10 cellular contexts compared by ENCODE assay signal in genomic region chr1:168320805-168321577, GRCh38. TPM values are rescaled to one million over a fixed set of nuclear protein-coding genes. Genes with fewer than 3 reads are reported as not detected.
A peak's percentile ranks its signal among the peaks of the same experiment; 100 is the strongest.
DNase-seq lines count a peak whose midpoint lies in the region; ATAC-seq and TF ChIP-seq lines count a peak whose summit lies in the region.
"Had no signal": no experiment of that assay in that cellular context is flagged by ENCODE, and none has a peak within 500 bp of the region (broad histone marks: within the 10 kb centered on the region; RNA-seq: fewer than 3 reads in every experiment).

No MANE protein-coding gene starts in this region.

- 80% methylated on average over 5 of the region's 5 CpGs for WGBS in HUES64
- WGBS in endodermal cell (ENCODE audit: insufficient coverage in 1 of 2, insufficient read length in 1 of 2), 2 experiments, result 84 to 100% methylated on average over 4 to 5 of the region's 5 CpGs

- no peak overlapping the region; the same call in 1 of the 2 replicates for H3K9ac ChIP-seq in HUES64 (ENCODE audit: low read depth, low read length)
- no peak overlapping the region for H3K9ac ChIP-seq in endodermal cell (ENCODE audit: extremely low read depth, low read length, poor library complexity, severe bottlenecking)

- peak; percentile 82 for DNase-seq in AG08396 (ENCODE audit: low spot score)
- DNase-seq in endodermal cell, result peak; percentile 51
- DNase-seq in mesothelial cell of epicardium (ENCODE audit: low spot score in 2 of 2, unreplicated experiment in 2 of 2), result no peak
- no peak for DNase-seq in DMS114 treated with DMSO at 0.1 percent for 48 hours (lab: John Stamatoyannopoulos, UW; ENCODE audit: unreplicated experiment)
- no peak for DNase-seq in activated effector memory CD4-positive, alpha-beta T cell treated with anti-CD3 and anti-CD28 coated beads, Interleukin-2, amount 50 U/mL, for 16 hours
- DNase-seq: activated B cell treated with CpG ODN at 0.5 μM for 24 hours, gastrocnemius medialis had no signal

- peaks cover 6% of the 10 kb centered on the region for H3K9me3 Mint-ChIP-seq in endodermal cell
- H3K9me3 Mint-ChIP-seq in mesothelial cell of epicardium, result peaks cover 11% of the 10 kb centered on the region

- H3K4me3 Mint-ChIP-seq in endodermal cell (no peak overlapping the region), mesothelial cell of epicardium (no peak overlapping the region)
- H3K4me3 Mint-ChIP-seq: activated B cell treated with CpG ODN at 0.5 μM for 24 hours had no signal

- no peaks in the 10 kb centered on the region for H3K36me3 ChIP-seq in HUES64 (ENCODE audit: insufficient read depth, low read length)
- H3K36me3 ChIP-seq in endodermal cell (ENCODE audit: control insufficient read depth, insufficient read depth, low read length), result no peaks in the 10 kb centered on the region
- H3K36me3 ChIP-seq: gastrocnemius medialis had no signal

- H3K27me3 Mint-ChIP-seq in endodermal cell (ENCODE audit: insufficient read depth) (no peaks in the 10 kb centered on the region), mesothelial cell of epicardium (ENCODE audit: low read depth) (no peaks in the 10 kb centered on the region)
- H3K27me3 Mint-ChIP-seq: activated B cell treated with CpG ODN at 0.5 μM for 24 hours had no signal

- TF ChIP-seq CTCF in endodermal cell (conservative IDR thresholded peaks at IDR 0.05), result no peak
- TF ChIP-seq CTCF in mesothelial cell of epicardium (IDR thresholded peaks at IDR 0.05; ENCODE audit: unreplicated experiment), result no peak

- ATAC-seq in HG03469 (IDR thresholded peaks at IDR 0.05; ENCODE audit: unreplicated experiment), result no peak
- ATAC-seq in GM21381 (IDR thresholded peaks at IDR 0.05; ENCODE audit: unreplicated experiment), result no peak
- ATAC-seq: gastrocnemius medialis had no signal

- H3K27ac ChIP-seq in HUES64 (ENCODE audit: low read depth, low read length) (peak overlapping the region; percentile 12; the same call in 1 of the 2 replicates), endodermal cell (ENCODE audit: low read depth, low read length) (no peak overlapping the region)
- H3K27ac ChIP-seq: gastrocnemius medialis had no signal

- peaks cover 5% of the 10 kb centered on the region; the same call in 1 of the 2 replicates for H3K9me3 ChIP-seq in HUES64 (ENCODE audit: insufficient read depth, low read depth, low read length)
- H3K9me3 ChIP-seq in endodermal cell (ENCODE audit: control insufficient read depth, low read length), result no peaks in the 10 kb centered on the region
- H3K9me3 ChIP-seq: gastrocnemius medialis had no signal

- H3K4me1 ChIP-seq in HUES64 (ENCODE audit: insufficient read depth, low read length), result peaks cover 21% of the 10 kb centered on the region
- H3K4me1 ChIP-seq in endodermal cell (ENCODE audit: control insufficient read depth, insufficient read depth, low read length), result no peaks in the 10 kb centered on the region
- H3K4me1 ChIP-seq: gastrocnemius medialis had no signal

- H3K27ac Mint-ChIP-seq in endodermal cell (no peak overlapping the region), mesothelial cell of epicardium (peak overlapping the region; percentile 30)
- H3K27ac Mint-ChIP-seq: activated B cell treated with CpG ODN at 0.5 μM for 24 hours had no signal

- H3K4me1 Mint-ChIP-seq in endodermal cell, result peaks cover 10% of the 10 kb centered on the region
- peaks cover 4% of the 10 kb centered on the region for H3K4me1 Mint-ChIP-seq in mesothelial cell of epicardium
- H3K4me1 Mint-ChIP-seq: activated B cell treated with CpG ODN at 0.5 μM for 24 hours had no signal

- H3K4me3 ChIP-seq in HUES64 (ENCODE audit: low read length) (no peak overlapping the region), endodermal cell (ENCODE audit: low read length) (no peak overlapping the region)
- H3K4me3 ChIP-seq: gastrocnemius medialis had no signal

- H3K27me3 ChIP-seq in HUES64 (ENCODE audit: insufficient read depth, low read length), result no peaks in the 10 kb centered on the region
- H3K27me3 ChIP-seq in endodermal cell (ENCODE audit: control insufficient read depth, insufficient read depth, low read length, poor library complexity, severe bottlenecking), result no peaks in the 10 kb centered on the region
- H3K27me3 ChIP-seq: gastrocnemius medialis had no signal

- H3K36me3 Mint-ChIP-seq in endodermal cell (ENCODE audit: low read depth) (no peaks in the 10 kb centered on the region), mesothelial cell of epicardium (peaks cover 4% of the 10 kb centered on the region)

RNA-seq across cellular contexts. Expression of gene TBX19, which starts 40.3 kb away (rescaled TPM):
- polyA plus RNA-seq in HUES64 (2013, experiment 1 of 2), result 0.45 TPM
- polyA plus RNA-seq in HUES64 (2013, experiment 2 of 2), result 0.82 TPM
- total RNA-seq in endodermal cell (1 to 10 TPM; 2.2 to 2.5 TPM), mesothelial cell of epicardium (2.4 to 2.9 TPM (median 2.6 TPM) in 3 replicates)
- polyA plus RNA-seq in endodermal cell (2013, experiment 1 of 2), result 2.8 TPM
- polyA plus RNA-seq in endodermal cell (2013, experiment 2 of 2), result 3.1 TPM

Comparison
In these comparisons a context has a peak if more than half of its experiments do, and no peak if none do; other contexts are left out.
1. DNase-seq: peak in AG08396 (single experiment) and endodermal cell (single experiment); none in mesothelial cell of epicardium (0 of 2), DMS114 treated with DMSO at 0.1 percent for 48 hours (single experiment) and activated effector memory CD4-positive, alpha-beta T cell treated with anti-CD3 and anti-CD28 coated beads, Interleukin-2, amount 50 U/mL, for 16 hours (single experiment).